Comparison of ENCODE assay signal across 8 cellular contexts in genomic region chr20:23048283-23049200, GRCh38.
DNase-seq lines count a peak whose midpoint lies in the region; TF ChIP-seq lines count a peak whose summit lies in the region.

No MANE protein-coding gene starts in this region.

- POLR2A ChIA-PET in RWPE1 (lab: Yijun Ruan, JAX; ENCODE audit: low non-redundant PET) = interaction anchor here (0.6 kb wide), 1 partner anchor 302 kb away, joined by 3 read pairs; no protein-coding TSS in a partner anchor

- peak; percentile 78 for TF ChIP-seq CTCF in RWPE1 (conservative IDR thresholded peaks at IDR 0.05; ENCODE audit: low read depth)

- peak overlapping the region; percentile 93 for H3K27ac ChIP-seq in RWPE1
- peak overlapping the region; percentile 12 to 13 for H3K27ac ChIP-seq in mucosa of rectum (ENCODE audit: low read depth in 2 of 2, low read length in 2 of 2)

- TF ChIP-seq POLR2A in erythroblast (IDR thresholded peaks at IDR 0.05; ENCODE audit: low read length) = no peak

- H3K36me3 ChIP-seq in mucosa of rectum (ENCODE audit: control insufficient read depth in 2 of 2, insufficient read depth in 2 of 2, low read length in 2 of 2) = no peaks in the 10 kb centered on the region

- H3K4me3 ChIP-seq in mucosa of rectum (ENCODE audit: low read length in 2 of 2) = peak overlapping the region; percentile 43 to 57

- peaks cover 6 to 15% of the 10 kb centered on the region in 2 donors for H3K4me1 ChIP-seq in mucosa of rectum (ENCODE audit: control insufficient read depth in 2 of 2, insufficient read depth in 2 of 2, low read length in 2 of 2)

- peak overlapping the region; percentile 22 to 42 for H3K9ac ChIP-seq in mucosa of rectum (ENCODE audit: low read depth in 1 of 2, low read length in 2 of 2)

- peak; percentile 29 for DNase-seq in stimulated activated CD4-positive, alpha-beta T cell treated with anti-CD3 and anti-CD28 coated beads, Interleukin-1b, Interleukin-23, amount 100 ng/mL, for 48 hours
- no peak for DNase-seq in stimulated activated CD4-positive, alpha-beta T cell treated with anti-CD3 and anti-CD28 coated beads, Interleukin-4, amount 100 ng/mL, for 1 hour
- DNase-seq in RWPE1 (ENCODE audit: low spot score) (peak; percentile 68), erythroblast (lab: John Stamatoyannopoulos, UW) (peak; percentile 78 to 88), dedifferentiated amniotic fluid mesenchymal stem cell (ENCODE audit: extremely low spot score) (no peak), midbrain (lab: John Stamatoyannopoulos, UW) (no peak), GM19238 (ENCODE audit: insufficient read length, low spot score) (no peak)

- CTCF ChIA-PET in RWPE1 (lab: Yijun Ruan, JAX) = interaction anchor here (0.6 to 3.9 kb wide), 12 partner anchors 13 to 766 kb away, joined by 3 to 17 read pairs (median 4); no protein-coding TSS in a partner anchor

- H3K9me3 ChIP-seq in mucosa of rectum (ENCODE audit: control insufficient read depth in 2 of 2, low read length in 2 of 2) = no peaks in the 10 kb centered on the region

- peaks cover 23 to 27% of the 10 kb centered on the region in 2 donors for H3K27me3 ChIP-seq in mucosa of rectum (ENCODE audit: control insufficient read depth in 2 of 2, insufficient read depth in 2 of 2, low read length in 2 of 2)

Comparison
In these comparisons a context has a peak if more than half of its experiments do, and no peak if none do; other contexts are left out.
1. DNase-seq: peak in stimulated activated CD4-positive, alpha-beta T cell treated with anti-CD3 and anti-CD28 coated beads, Interleukin-1b, Interleukin-23, amount 100 ng/mL, for 48 hours (single experiment), RWPE1 (single experiment) and erythroblast (2 of 2); none in stimulated activated CD4-positive, alpha-beta T cell treated with anti-CD3 and anti-CD28 coated beads, Interleukin-4, amount 100 ng/mL, for 1 hour (single experiment), dedifferentiated amniotic fluid mesenchymal stem cell (single experiment), midbrain (single experiment) and GM19238 (single experiment).